8 cellular contexts compared by ENCODE assay signal in the genomic region with DNA sequence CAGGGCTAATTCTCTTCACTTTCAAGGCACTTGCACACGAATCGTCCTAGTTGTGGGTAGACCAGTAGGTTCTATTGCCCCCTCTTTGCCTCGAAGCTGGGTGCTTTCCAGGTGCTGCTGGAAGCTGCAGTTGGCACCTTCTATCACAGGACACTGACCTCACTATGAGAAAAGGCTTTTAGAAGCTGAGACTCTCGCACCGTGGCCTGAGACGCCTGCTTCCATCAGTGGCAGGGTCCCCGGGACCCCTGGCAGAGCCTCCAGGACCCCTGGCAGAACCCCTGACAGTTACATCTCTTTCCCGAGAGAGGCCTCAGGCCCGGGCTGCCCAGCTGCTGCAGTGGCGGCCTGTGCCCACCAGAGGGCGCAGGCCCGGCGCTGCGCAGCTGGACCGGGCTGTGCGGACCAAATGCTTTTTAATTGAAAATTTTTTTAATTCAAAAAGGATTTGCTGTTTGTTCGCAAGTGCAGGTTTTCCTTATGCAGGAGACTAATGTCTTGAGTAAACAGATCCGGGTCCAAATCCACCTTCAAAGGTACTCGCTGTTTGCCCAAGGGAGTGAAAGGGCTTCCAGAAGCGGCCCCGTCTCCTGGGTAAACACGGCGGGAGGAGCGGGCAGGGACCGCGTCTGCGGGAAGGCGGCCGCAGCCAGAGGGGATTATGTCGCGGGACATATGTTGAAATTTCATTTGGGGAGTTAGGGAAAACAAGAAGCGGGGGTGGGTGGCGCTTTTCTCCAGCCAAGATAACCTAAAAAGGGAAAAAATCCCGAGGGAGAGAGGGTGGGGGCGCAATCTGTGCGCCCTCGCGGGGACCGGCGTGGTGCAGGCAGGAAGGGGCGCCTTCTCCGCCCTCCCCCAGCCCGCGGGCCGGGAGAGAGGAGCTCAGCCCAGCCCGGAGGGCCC.
DNase-seq lines count a peak whose midpoint lies in the region; ATAC-seq and TF ChIP-seq lines count a peak whose summit lies in the region.

No MANE protein-coding gene starts in this region.

- H3K4me1 ChIP-seq in HUES48 (ENCODE audit: control insufficient read depth, insufficient read depth, low read length) (peaks cover 10% of the 10 kb centered on the region), iPS DF 6.9 (ENCODE audit: control insufficient read depth, insufficient read depth, low read length) (peaks cover 3% of the 10 kb centered on the region; the same call in 1 of the 2 replicates), gastrocnemius medialis (peaks cover 5 to 10% of the 10 kb centered on the region in 2 donors)

- peak overlapping the region; percentile 67 for H3K4me3 ChIP-seq in HUES48 (ENCODE audit: low read depth, low read length)
- H3K4me3 ChIP-seq in iPS DF 6.9 (ENCODE audit: low read length), result peak overlapping the region; percentile 32; the same call in 1 of the 2 replicates
- H3K4me3 ChIP-seq in gastrocnemius medialis, result peak overlapping the region; percentile 44 to 62 (median 54)

- no peaks in the 10 kb centered on the region for H3K36me3 ChIP-seq in HUES48 (ENCODE audit: control insufficient read depth, insufficient read depth, low read length)
- no peaks in the 10 kb centered on the region for H3K36me3 ChIP-seq in iPS DF 6.9 (ENCODE audit: control insufficient read depth, insufficient read depth, low read length)
- peaks cover 0 to 6% of the 10 kb centered on the region in 2 donors for H3K36me3 ChIP-seq in gastrocnemius medialis

- no CpG with 5 or more reads among the region's 46 CpGs for WGBS in iPS DF 6.9 (ENCODE audit: insufficient coverage, insufficient read length)

- no peak overlapping the region for H3K9ac ChIP-seq in HUES48 (ENCODE audit: low read depth, low read length)

- TF ChIP-seq POLR2A in gastrocnemius medialis (IDR thresholded peaks at IDR 0.05), result no peak

- H3K27ac ChIP-seq in HUES48 (ENCODE audit: low read depth, low read length) (no peak overlapping the region), iPS DF 6.9 (ENCODE audit: low read length) (no peak overlapping the region), gastrocnemius medialis (no peak overlapping the region)

- H3K9me3 ChIP-seq in HUES48 (ENCODE audit: control insufficient read depth, insufficient read depth, low read length) (no peaks in the 10 kb centered on the region), iPS DF 6.9 (ENCODE audit: control insufficient read depth, insufficient read depth, low read length) (no peaks in the 10 kb centered on the region), gastrocnemius medialis (no peaks in the 10 kb centered on the region)

- peak; percentile 89 to 100 (median 92) for TF ChIP-seq CTCF in gastrocnemius medialis (IDR thresholded peaks at IDR 0.05 in 4 of 5, conservative IDR thresholded peaks at IDR 0.05 in 1 of 5)

- in situ Hi-C loops in gastrocnemius medialis (cut with MboI; ENCODE audit: low sequenced_read_pairs in 4 of 4), result loop anchor here (5.0 to 25.0 kb wide), 4 partner anchors 58 to 1087 kb away; no protein-coding TSS in a partner anchor

- intact Hi-C loops in gastrocnemius medialis (cut with DNase I; ENCODE audit: low total_unique reads), result loop anchor here (10.0 kb wide), 1 partner anchor 1094 kb away; no protein-coding TSS in a partner anchor

- peak; percentile 81 for ATAC-seq in SK-N-SH treated with all-trans-retinoic acid at 6 μM for 48 hours
- ATAC-seq in gastrocnemius medialis, result peak; percentile 78 to 79
- ATAC-seq in HG03432 (IDR thresholded peaks at IDR 0.05; ENCODE audit: unreplicated experiment), result no peak

- peak; percentile 86 for DNase-seq in D341Med (ENCODE audit: low spot score)
- peak; percentile 76 for DNase-seq in astrocyte of the hippocampus (ENCODE audit: low read depth, low spot score)
- no peak for DNase-seq in iPS DF 6.9 (ENCODE audit: low read depth, low spot score)
- no peak for DNase-seq in gastrocnemius medialis
- no peak for DNase-seq in cortex of kidney (lab: John Stamatoyannopoulos, UW)

- peaks cover 7% of the 10 kb centered on the region for H3K27me3 ChIP-seq in HUES48 (ENCODE audit: control insufficient read depth, insufficient read depth, low read length)
- no peaks in the 10 kb centered on the region for H3K27me3 ChIP-seq in iPS DF 6.9 (ENCODE audit: control insufficient read depth, insufficient read depth, low read length)
- no peaks in the 10 kb centered on the region for H3K27me3 ChIP-seq in gastrocnemius medialis

TF ChIP-seq in SK-N-SH treated with all-trans-retinoic acid at 6 μM for 48 hours, 23 proteins besides CTCF, POLR2A, EP300 and RAD21:
- no peak for TF ChIP-seq ZC3H10 (CRISPR knock-in tag; IDR thresholded peaks at IDR 0.05)
- TF ChIP-seq OSR1 (CRISPR knock-in tag; IDR thresholded peaks at IDR 0.05), result no peak
- no peak for TF ChIP-seq CSDC2 (CRISPR knock-in tag; IDR thresholded peaks at IDR 0.05)
- TF ChIP-seq ZNF565 (CRISPR knock-in tag; conservative IDR thresholded peaks at IDR 0.05; ENCODE audit: low read depth), result no peak
- TF ChIP-seq ESRRG (CRISPR knock-in tag; IDR thresholded peaks at IDR 0.05), result no peak
- TF ChIP-seq, protein P1, sequence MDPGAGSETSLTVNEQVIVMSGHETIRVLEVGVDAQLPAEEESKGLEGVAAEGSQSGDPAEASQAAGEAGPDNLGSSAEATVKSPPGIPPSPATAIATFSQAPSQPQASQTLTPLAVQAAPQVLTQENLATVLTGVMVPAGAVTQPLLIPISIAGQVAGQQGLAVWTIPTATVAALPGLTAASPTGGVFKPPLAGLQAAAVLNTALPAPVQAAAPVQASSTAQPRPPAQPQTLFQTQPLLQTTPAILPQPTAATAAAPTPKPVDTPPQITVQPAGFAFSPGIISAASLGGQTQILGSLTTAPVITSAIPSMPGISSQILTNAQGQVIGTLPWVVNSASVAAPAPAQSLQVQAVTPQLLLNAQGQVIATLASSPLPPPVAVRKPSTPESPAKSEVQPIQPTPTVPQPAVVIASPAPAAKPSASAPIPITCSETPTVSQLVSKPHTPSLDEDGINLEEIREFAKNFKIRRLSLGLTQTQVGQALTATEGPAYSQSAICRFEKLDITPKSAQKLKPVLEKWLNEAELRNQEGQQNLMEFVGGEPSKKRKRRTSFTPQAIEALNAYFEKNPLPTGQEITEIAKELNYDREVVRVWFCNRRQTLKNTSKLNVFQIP (CRISPR knock-in tag; IDR thresholded peaks at IDR 0.05; ENCODE audit: borderline replicate concordance, low read depth), result no peak
- no peak for TF ChIP-seq ZNF70 (CRISPR knock-in tag; IDR thresholded peaks at IDR 0.05)
- TF ChIP-seq, protein P2, sequence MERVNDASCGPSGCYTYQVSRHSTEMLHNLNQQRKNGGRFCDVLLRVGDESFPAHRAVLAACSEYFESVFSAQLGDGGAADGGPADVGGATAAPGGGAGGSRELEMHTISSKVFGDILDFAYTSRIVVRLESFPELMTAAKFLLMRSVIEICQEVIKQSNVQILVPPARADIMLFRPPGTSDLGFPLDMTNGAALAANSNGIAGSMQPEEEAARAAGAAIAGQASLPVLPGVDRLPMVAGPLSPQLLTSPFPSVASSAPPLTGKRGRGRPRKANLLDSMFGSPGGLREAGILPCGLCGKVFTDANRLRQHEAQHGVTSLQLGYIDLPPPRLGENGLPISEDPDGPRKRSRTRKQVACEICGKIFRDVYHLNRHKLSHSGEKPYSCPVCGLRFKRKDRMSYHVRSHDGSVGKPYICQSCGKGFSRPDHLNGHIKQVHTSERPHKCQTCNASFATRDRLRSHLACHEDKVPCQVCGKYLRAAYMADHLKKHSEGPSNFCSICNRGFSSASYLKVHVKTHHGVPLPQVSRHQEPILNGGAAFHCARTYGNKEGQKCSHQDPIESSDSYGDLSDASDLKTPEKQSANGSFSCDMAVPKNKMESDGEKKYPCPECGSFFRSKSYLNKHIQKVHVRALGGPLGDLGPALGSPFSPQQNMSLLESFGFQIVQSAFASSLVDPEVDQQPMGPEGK (CRISPR knock-in tag; IDR thresholded peaks at IDR 0.05; ENCODE audit: borderline replicate concordance), result no peak
- no peak for TF ChIP-seq TCF4 (CRISPR knock-in tag; IDR thresholded peaks at IDR 0.05; ENCODE audit: borderline replicate concordance)

Comparison
In these comparisons a context has a peak if more than half of its experiments do, and no peak if none do; other contexts are left out.
1. DNase-seq: peak in D341Med (single experiment) and astrocyte of the hippocampus (single experiment); none in iPS DF 6.9 (single experiment), gastrocnemius medialis (0 of 2) and cortex of kidney (single experiment).
2. Peak in every context shown above with its lines, with median percentiles within 50 percentile points of each other: H3K4me3 ChIP-seq.